ENCODE assay signal across 11 cellular contexts in the genomic region with DNA sequence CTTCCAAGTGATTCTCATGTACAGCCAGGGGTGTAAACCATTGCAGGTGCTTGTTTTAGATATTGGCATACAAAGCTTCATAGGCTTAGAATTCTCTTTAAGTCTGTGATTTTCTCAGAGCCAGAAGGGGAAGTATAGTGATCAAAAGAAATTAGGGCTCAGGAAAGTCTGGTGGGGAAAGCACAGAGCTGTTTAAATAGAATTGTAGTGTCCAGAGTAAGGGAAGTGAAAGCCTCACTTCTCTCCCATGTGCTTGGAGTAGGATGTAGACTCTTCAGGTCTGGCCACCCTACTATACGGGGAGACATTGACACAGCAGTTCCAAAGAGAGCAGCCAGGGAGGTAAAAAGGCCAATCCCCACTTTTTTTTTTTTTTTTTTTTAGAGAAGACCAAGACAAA. TPM values are rescaled to one million over a fixed set of nuclear protein-coding genes. Genes with fewer than 3 reads are reported as not detected.
A peak's percentile ranks its signal among the peaks of the same experiment; 100 is the strongest.
DNase-seq lines count a peak whose midpoint lies in the region; ATAC-seq and TF ChIP-seq lines count a peak whose summit lies in the region.
"Had no signal": no experiment of that assay in that cellular context is flagged by ENCODE, and none has a peak within 500 bp of the region (broad histone marks: within the 10 kb centered on the region; RNA-seq: fewer than 3 reads in every experiment).

No MANE protein-coding gene starts in this region.

- ATAC-seq in GM18519 (IDR thresholded peaks at IDR 0.05; ENCODE audit: low FRiP score, unreplicated experiment) = peak; percentile 19
- no peak for ATAC-seq in PC-3
- ATAC-seq in left ventricle myocardium superior = peak; percentile 39
- ATAC-seq in GM19455 (IDR thresholded peaks at IDR 0.05; ENCODE audit: unreplicated experiment) = no peak
- ATAC-seq in HG02642 (IDR thresholded peaks at IDR 0.05; ENCODE audit: poor library complexity, unreplicated experiment) = no peak
- ATAC-seq: activated CD8-positive, alpha-beta memory T cell treated with anti-CD3 and anti-CD28 coated beads, Interleukin-2, amount 10 ng/mL, durations not matched to agents 7 days and 5 days had no signal

- no TSS peak for BruUV-seq in PC-3 (replicated peaks; lab: Mats Ljungman, UMichigan)

- H3K4me1 ChIP-seq in PC-3 (ENCODE audit: insufficient read depth, low read length) = peaks cover 25% of the 10 kb centered on the region

- intact Hi-C loops in PC-3 (cut with micrococcal nuclease) (no loop called here), left ventricle myocardium superior (cut with micrococcal nuclease) (no loop called here)

- peak overlapping the region; percentile 83 for H3K4me2 ChIP-seq in PC-3 (ENCODE audit: low read length)

- H3K27ac ChIP-seq in PC-3 (ENCODE audit: low read length) = no peak overlapping the region
- H3K27ac ChIP-seq: transverse colon had no signal

- POLR2A ChIA-PET in PC-3 (lab: Charles Lee; ENCODE audit: unreplicated experiment) = no interaction called here
- POLR2A ChIA-PET in HEK293T (lab: Yijun Ruan, JAX) = interaction anchor here (1.0 kb wide), 1 partner anchor 10 kb away, joined by 3 read pairs; no protein-coding TSS in a partner anchor

- H3K9me3 ChIP-seq in PC-3 (ENCODE audit: low read length) = no peaks in the 10 kb centered on the region
- H3K9me3 ChIP-seq: transverse colon had no signal

- no peaks in the 10 kb centered on the region for H4K20me1 ChIP-seq in PC-3 (ENCODE audit: low read length)

- H3F3A ChIP-seq in PC-3 (ENCODE audit: low read length, unreplicated experiment) = no peaks in the 10 kb centered on the region

- peak; percentile 55 for DNase-seq in Ammon's horn (ENCODE audit: low spot score)
- DNase-seq in PC-3 = no peak
- no peak for DNase-seq in left ventricle myocardium superior
- DNase-seq in NCI-H226 = no peak
- no peak for DNase-seq in HEK293T (ENCODE audit: extremely low spot score)
- DNase-seq: activated CD8-positive, alpha-beta memory T cell treated with anti-CD3 and anti-CD28 coated beads, Interleukin-2, amount 10 ng/mL, durations not matched to agents 7 days and 5 days; NCI-H524; transverse colon had no signal

- H3K9ac ChIP-seq in PC-3 (ENCODE audit: low read length) = no peak overlapping the region

- H3K79me2 ChIP-seq in PC-3 (ENCODE audit: low read length) = peaks cover 79% of the 10 kb centered on the region

- no peaks in the 10 kb centered on the region for H3K27me3 ChIP-seq in PC-3 (ENCODE audit: low read length)
- H3K27me3 ChIP-seq: transverse colon had no signal

- no peak for TF ChIP-seq CTCF in PC-3 (conservative IDR thresholded peaks at IDR 0.05; ENCODE audit: low read depth, low read length)

- H3K4me3 ChIP-seq in PC-3 (ENCODE audit: low read length) = peak overlapping the region; percentile 81

- no peaks in the 10 kb centered on the region for H3K9me2 ChIP-seq in PC-3 (replicated peaks; ENCODE audit: low read length)

- CTCF ChIA-PET in PC-3 (lab: Charles Lee) = interaction anchor here (0.5 to 0.6 kb wide), 2 partner anchors 53 to 209 kb away, joined by 3 to 4 read pairs; no protein-coding TSS in a partner anchor
- CTCF ChIA-PET in HEK293T (lab: Yijun Ruan, JAX) = no interaction called here

- no peak overlapping the region for H2AFZ ChIP-seq in PC-3 (ENCODE audit: low read length)

- H3K36me3 ChIP-seq in PC-3 (ENCODE audit: low read depth, low read length) = no peaks in the 10 kb centered on the region
- H3K36me3 ChIP-seq: transverse colon had no signal

TF ChIP-seq in HEK293T, 16 proteins besides CTCF, POLR2A, EP300 and RAD21:
- TF ChIP-seq NFRKB (IDR thresholded peaks at IDR 0.05) = no peak
- no peak for TF ChIP-seq ELF4 (IDR thresholded peaks at IDR 0.05)
- no peak for TF ChIP-seq ARNT (IDR thresholded peaks at IDR 0.05)
- no peak for TF ChIP-seq FOXA1 (IDR thresholded peaks at IDR 0.05)
- TF ChIP-seq ZNF384 (IDR thresholded peaks at IDR 0.05) = no peak
- no peak for TF ChIP-seq CTBP1 (IDR thresholded peaks at IDR 0.05; ENCODE audit: borderline replicate concordance)
- TF ChIP-seq HDGF (IDR thresholded peaks at IDR 0.05; ENCODE audit: borderline replicate concordance) = no peak
- TF ChIP-seq BHLHE40 (IDR thresholded peaks at IDR 0.05; ENCODE audit: borderline replicate concordance) = no peak
- TF ChIP-seq SUZ12 (IDR thresholded peaks at IDR 0.05) = no peak
- no peak for TF ChIP-seq FOXK2 (IDR thresholded peaks at IDR 0.05)
- TF ChIP-seq, protein P1, sequence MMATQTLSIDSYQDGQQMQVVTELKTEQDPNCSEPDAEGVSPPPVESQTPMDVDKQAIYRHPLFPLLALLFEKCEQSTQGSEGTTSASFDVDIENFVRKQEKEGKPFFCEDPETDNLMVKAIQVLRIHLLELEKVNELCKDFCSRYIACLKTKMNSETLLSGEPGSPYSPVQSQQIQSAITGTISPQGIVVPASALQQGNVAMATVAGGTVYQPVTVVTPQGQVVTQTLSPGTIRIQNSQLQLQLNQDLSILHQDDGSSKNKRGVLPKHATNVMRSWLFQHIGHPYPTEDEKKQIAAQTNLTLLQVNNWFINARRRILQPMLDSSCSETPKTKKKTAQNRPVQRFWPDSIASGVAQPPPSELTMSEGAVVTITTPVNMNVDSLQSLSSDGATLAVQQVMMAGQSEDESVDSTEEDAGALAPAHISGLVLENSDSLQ (IDR thresholded peaks at IDR 0.05) = no peak

RNA-seq across cellular contexts. Expression of a gene that starts 10.4 kb away (rescaled TPM):
- total RNA-seq in PC-3 (2014; rRNA removed) = 15.5 and 18.3 TPM in 2 replicates
- total RNA-seq in left ventricle myocardium superior = 41.8 TPM

Comparison
In these comparisons a context has a peak if more than half of its experiments do, and no peak if none do; other contexts are left out.
1. ATAC-seq: peak in GM18519 (single experiment) and left ventricle myocardium superior (single experiment); none in PC-3 (single experiment), GM19455 (single experiment) and HG02642 (single experiment).